ENCODE assay signal across 28 cellular contexts in genomic region chr3:59244343-59244742, GRCh38.
"Had no signal": no experiment of that assay in that cellular context is flagged by ENCODE, and none has a peak within 500 bp of the region (broad histone marks: within the 10 kb centered on the region; RNA-seq: fewer than 3 reads in every experiment).

No MANE protein-coding gene starts in this region.

- H3K27me3 ChIP-seq: adrenal gland, body of pancreas, cardiac muscle cell, colonic mucosa, esophagus squamous epithelium, gastroesophageal sphincter had no signal

- H3K36me3 ChIP-seq: adrenal gland, cardiac muscle cell, colonic mucosa, esophagus squamous epithelium, gastroesophageal sphincter had no signal

- H3K4me3 ChIP-seq: adrenal gland, body of pancreas, cardiac muscle cell, colonic mucosa, esophagus squamous epithelium, gastroesophageal sphincter had no signal

- DNase-seq: activated CD4-positive, alpha-beta memory T cell treated with anti-CD3 and anti-CD28 coated beads for 36 hours; activated CD4-positive, alpha-beta T cell treated with anti-CD3 and anti-CD28 coated beads for 36 hours; activated CD4-positive, alpha-beta T cell treated with anti-CD3 and anti-CD28 coated beads, Interleukin-2, amount 10 ng/mL, durations not matched to agents 24 days and 14 days; activated CD4-positive, CD25-positive, alpha-beta regulatory T cell; activated CD4-positive, CD25-positive, alpha-beta regulatory T cell treated with anti-CD3 and anti-CD28 coated beads, Interleukin-2, amount 50 U/mL, for 72 hours; activated CD8-positive, alpha-beta memory T cell treated with anti-CD3 and anti-CD28 coated beads, Interleukin-2, amount 10 ng/mL, durations not matched to agents 7 days and 5 days; activated CD8-positive, alpha-beta memory T cell treated with anti-CD3 and anti-CD28 coated beads, Interleukin-2, amount 50 U/mL, for 4 hours; activated CD8-positive, alpha-beta T cell treated with anti-CD3 and anti-CD28 coated beads, Interleukin-2, amount 10 ng/mL, durations not matched to agents 7 days and 5 days; activated effector memory CD4-positive, alpha-beta T cell treated with anti-CD3 and anti-CD28 coated beads, Interleukin-2, amount 50 U/mL, for 16 hours; activated naive CD4-positive, alpha-beta T cell treated with anti-CD3 and anti-CD28 coated beads for 36 hours; activated naive CD8-positive, alpha-beta T cell treated with anti-CD3 and anti-CD28 coated beads for 36 hours; activated naive CD8-positive, alpha-beta T cell treated with anti-CD3 and anti-CD28 coated beads, Interleukin-2, amount 50 U/mL, for 24 hours; activated T-cell treated with anti-CD3 and anti-CD28 coated beads, Interleukin-2, amount 50 U/mL, for 1 hour; activated T-cell treated with anti-CD3 and anti-CD28 coated beads, Interleukin-2, amount 50 U/mL, for 48 hours; adrenal gland; amygdala; aorta; body of pancreas; central memory CD4-positive, alpha-beta T cell; cerebellar nuclear complex; colonic mucosa; effector CD8-positive, alpha-beta T cell; esophagus squamous epithelium; foreskin melanocyte; T-helper 2 cell had no signal

- H3K27ac ChIP-seq: adrenal gland, cardiac muscle cell, colonic mucosa, epithelial cell of prostate, esophagus squamous epithelium, gastroesophageal sphincter had no signal

- H3K4me1 ChIP-seq: adrenal gland, colonic mucosa had no signal

- H3K9me3 ChIP-seq: adrenal gland, body of pancreas, colonic mucosa, esophagus squamous epithelium, gastroesophageal sphincter had no signal

- ATAC-seq: activated CD4-positive, alpha-beta T cell treated with anti-CD3 and anti-CD28 coated beads for 36 hours; activated CD8-positive, alpha-beta memory T cell treated with anti-CD3 and anti-CD28 coated beads, Interleukin-2, amount 10 ng/mL, durations not matched to agents 7 days and 5 days; activated CD8-positive, alpha-beta T cell treated with anti-CD3 and anti-CD28 coated beads, Interleukin-2, amount 10 ng/mL, durations not matched to agents 7 days and 5 days; activated naive CD8-positive, alpha-beta T cell treated with anti-CD3 and anti-CD28 coated beads, Interleukin-2, amount 50 U/mL, for 24 hours; body of pancreas; gastroesophageal sphincter had no signal
